8 cellular contexts compared by ENCODE assay signal in genomic region chrX:39814391-39814790, GRCh38.
DNase-seq lines count a peak whose midpoint lies in the region; ATAC-seq lines count a peak whose summit lies in the region.

No MANE protein-coding gene starts in this region.

- ATAC-seq in GM18907 (IDR thresholded peaks at IDR 0.05; ENCODE audit: unreplicated experiment) (no peak), HG03457 (IDR thresholded peaks at IDR 0.05; ENCODE audit: unreplicated experiment) (no peak)

- DNase-seq in DMS53 (lab: John Stamatoyannopoulos, UW) (peak; percentile 60), DMS53 treated with DMSO at 0.1 percent for 48 hours (lab: John Stamatoyannopoulos, UW; ENCODE audit: unreplicated experiment) (no peak), NCI-H1092 (lab: John Stamatoyannopoulos, UW) (peak; percentile 12), fibroblast of peridontal ligament (ENCODE audit: extremely low read depth) (peak; percentile 43)
- peak; percentile 46 for DNase-seq in activated CD4-positive, alpha-beta T cell treated with anti-CD3 and anti-CD28 coated beads, Interleukin-2, amount 50 U/mL, for 1 hour
- DNase-seq in stimulated activated CD4-positive, alpha-beta T cell treated with anti-CD3 and anti-CD28 coated beads, Interleukin-1b, Interleukin-23, amount 100 ng/mL, for 48 hours, result peak; percentile 13
